Comparison of ENCODE assay signal across 1 cellular context in genomic region chr5:14190194-14191164, GRCh38.
TF ChIP-seq lines count a peak whose summit lies in the region.

No MANE protein-coding gene starts in this region.

TF ChIP-seq in IMR-90, 13 proteins besides CTCF, POLR2A, EP300 and RAD21 (continued from another document):
- TF ChIP-seq MAFK (IDR thresholded peaks at IDR 0.05; ENCODE audit: low read depth, low read length): peak; percentile 55
- TF ChIP-seq NFE2L2 (IDR thresholded peaks at IDR 0.05; ENCODE audit: low read depth, low read length): peak; percentile 71
- TF ChIP-seq CHD1 (IDR thresholded peaks at IDR 0.05; ENCODE audit: low read depth, low read length): peak; percentile 46; the same call in 1 of the 2 replicates
TF ChIP-seq in IMR-90: peak in this region for 9.
